Comparison of ENCODE assay signal across 13 cellular contexts in the genomic region with DNA sequence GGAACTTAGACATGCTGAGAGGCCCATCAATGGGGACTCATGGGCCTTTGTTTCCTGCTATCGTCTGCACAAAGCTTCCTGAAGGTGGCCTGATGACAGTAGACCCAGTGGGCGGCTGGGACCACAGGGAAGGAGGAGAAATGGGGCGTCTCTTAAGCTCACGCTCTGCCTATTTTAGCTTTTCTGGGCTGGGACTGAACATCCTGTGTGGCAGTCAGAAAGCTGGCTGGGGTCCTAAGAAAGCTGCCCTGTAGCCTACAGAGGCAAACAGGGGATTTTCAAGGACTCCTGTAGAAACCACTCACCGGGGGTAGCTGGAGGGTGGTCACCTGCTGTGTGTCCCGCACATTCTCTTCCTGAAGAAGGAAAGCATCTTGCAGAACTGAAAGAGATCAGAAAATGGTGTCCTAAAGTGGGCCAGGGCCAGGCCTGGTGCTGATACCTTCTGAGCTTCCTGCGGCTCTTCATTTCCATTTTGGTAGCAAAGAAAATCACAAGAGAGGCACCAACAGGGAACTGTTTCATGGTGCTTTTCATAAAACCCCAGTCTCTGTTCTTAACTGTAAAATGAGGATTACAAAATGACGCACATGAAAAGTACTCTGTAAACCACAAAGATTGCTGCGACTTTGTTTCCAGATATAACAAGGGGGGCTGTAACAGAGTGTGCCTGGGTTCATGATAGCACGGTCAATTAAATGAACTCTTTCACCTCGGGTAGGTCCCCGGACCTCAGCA. TPM values are rescaled to one million over a fixed set of nuclear protein-coding genes. Genes with fewer than 3 reads are reported as not detected.
A peak's percentile ranks its signal among the peaks of the same experiment; 100 is the strongest.
DNase-seq lines count a peak whose midpoint lies in the region; ATAC-seq and TF ChIP-seq lines count a peak whose summit lies in the region.
"Had no signal": no experiment of that assay in that cellular context is flagged by ENCODE, and none has a peak within 500 bp of the region (broad histone marks: within the 10 kb centered on the region; RNA-seq: fewer than 3 reads in every experiment).

No MANE protein-coding gene starts in this region.

- TF ChIP-seq CTCF in osteocyte (IDR thresholded peaks at IDR 0.05) (no peak), body of pancreas (IDR thresholded peaks at IDR 0.05) (no peak)

- H3K4me3 Mint-ChIP-seq in T-helper 1 cell treated with Interleukin-12 subunit alpha and Interleukin-12 subunit beta and Interleukin-4 antibody, amounts not matched to agents 30 μg/mL and 1 μg/mL, for 36 hours, result no peak overlapping the region
- no peak overlapping the region for H3K4me3 Mint-ChIP-seq in osteocyte (ENCODE audit: unreplicated experiment)

- WGBS in body of pancreas, 2 donors, result 76 to 81% methylated on average over 12 of the region's 12 CpGs

- no peaks in the 10 kb centered on the region for H3K4me1 ChIP-seq in body of pancreas

- DNase-seq in T-helper 1 cell (no peak), UCSD-AML1 (lab: John Stamatoyannopoulos, UW; ENCODE audit: unreplicated experiment) (peak; percentile 22), osteocyte (ENCODE audit: extremely low spot score, unreplicated experiment) (no peak), body of pancreas (no peak), posterior vena cava (ENCODE audit: low spot score) (no peak), SIG-M5 (lab: John Stamatoyannopoulos, UW) (no peak)
- DNase-seq: effector memory CD4-positive, alpha-beta T cell; hippocampal formation; NK-92 treated with Interleukin-12 subunit alpha and Interleukin-12 subunit beta, amount 100 ng/mL, for 24 hours; right cardiac atrium had no signal

- H3K27ac ChIP-seq in body of pancreas, result no peak overlapping the region
- H3K27ac ChIP-seq: 22Rv1 had no signal

- peaks cover 0 to 17% of the 10 kb centered on the region in 2 donors for H3K36me3 ChIP-seq in body of pancreas (replicated peaks in 1 of 2; ENCODE audit: insufficient read depth in 1 of 2, low read depth in 2 of 2)

- peak; percentile 46 for ATAC-seq in HG02571 (IDR thresholded peaks at IDR 0.05; ENCODE audit: unreplicated experiment)
- no peak for ATAC-seq in body of pancreas

- peaks cover 14% of the 10 kb centered on the region for H3K4me1 Mint-ChIP-seq in T-helper 1 cell treated with Interleukin-12 subunit alpha and Interleukin-12 subunit beta and Interleukin-4 antibody, amounts not matched to agents 30 μg/mL and 1 μg/mL, for 36 hours (ENCODE audit: low read depth)
- H3K4me1 Mint-ChIP-seq in osteocyte (ENCODE audit: unreplicated experiment), result no peaks in the 10 kb centered on the region

- no peaks in the 10 kb centered on the region for H3K27me3 Mint-ChIP-seq in T-helper 1 cell treated with Interleukin-12 subunit alpha and Interleukin-12 subunit beta and Interleukin-4 antibody, amounts not matched to agents 30 μg/mL and 1 μg/mL, for 36 hours (ENCODE audit: low read depth)
- no peaks in the 10 kb centered on the region for H3K27me3 Mint-ChIP-seq in osteocyte (ENCODE audit: unreplicated experiment)

- no peak for TF ChIP-seq POLR2A in body of pancreas (IDR thresholded peaks at IDR 0.05)

- H3K27ac Mint-ChIP-seq in T-helper 1 cell treated with Interleukin-12 subunit alpha and Interleukin-12 subunit beta and Interleukin-4 antibody, amounts not matched to agents 30 μg/mL and 1 μg/mL, for 36 hours, result peak overlapping the region; percentile 32
- H3K27ac Mint-ChIP-seq in osteocyte (ENCODE audit: unreplicated experiment), result peak overlapping the region; percentile 3

- intact Hi-C loops in body of pancreas (cut with DNase I) (no loop called here), posterior vena cava (cut with DNase I) (no loop called here)

- H3K4me3 ChIP-seq in body of pancreas, result no peak overlapping the region

- H3K27me3 ChIP-seq in body of pancreas, result no peaks in the 10 kb centered on the region

- peaks cover 4% of the 10 kb centered on the region for H3K36me3 Mint-ChIP-seq in T-helper 1 cell treated with Interleukin-12 subunit alpha and Interleukin-12 subunit beta and Interleukin-4 antibody, amounts not matched to agents 30 μg/mL and 1 μg/mL, for 36 hours (ENCODE audit: low read depth)
- peaks cover 27% of the 10 kb centered on the region for H3K36me3 Mint-ChIP-seq in osteocyte (ENCODE audit: unreplicated experiment)

- H3K9me3 Mint-ChIP-seq in T-helper 1 cell treated with Interleukin-12 subunit alpha and Interleukin-12 subunit beta and Interleukin-4 antibody, amounts not matched to agents 30 μg/mL and 1 μg/mL, for 36 hours, result no peaks in the 10 kb centered on the region
- H3K9me3 Mint-ChIP-seq in osteocyte (ENCODE audit: unreplicated experiment), result no peaks in the 10 kb centered on the region

- H3K9me3 ChIP-seq in body of pancreas, result no peaks in the 10 kb centered on the region

RNA-seq across cellular contexts. Expression of a gene that starts 8.6 kb away (rescaled TPM):
- total RNA-seq in osteocyte (39.8 and 43.0 TPM in 2 replicates), body of pancreas (10 to 100 TPM; 30.0 to 53.4 TPM), posterior vena cava (10 to 100 TPM; 18.8 to 19.3 TPM)
